ENCODE assay signal across 10 cellular contexts in genomic region chrX:55008571-55009358, GRCh38. TPM values are rescaled to one million over a fixed set of nuclear protein-coding genes. Genes with fewer than 3 reads are reported as not detected.
A peak's percentile ranks its signal among the peaks of the same experiment; 100 is the strongest.
DNase-seq lines count a peak whose midpoint lies in the region; ATAC-seq and TF ChIP-seq lines count a peak whose summit lies in the region.
"Had no signal": no experiment of that assay in that cellular context is flagged by ENCODE, and none has a peak within 500 bp of the region (broad histone marks: within the 10 kb centered on the region; RNA-seq: fewer than 3 reads in every experiment).

No MANE protein-coding gene starts in this region.

- H3K4me1 ChIP-seq in body of pancreas: peaks cover 10% of the 10 kb centered on the region

- 43 to 70% methylated on average over 3 to 9 of the region's 9 CpGs for WGBS in body of pancreas, 2 donors

- peaks cover 17% of the 10 kb centered on the region for H3K4me1 Mint-ChIP-seq in mesothelial cell of epicardium
- peaks cover 9% of the 10 kb centered on the region in 2 donors for H3K4me1 Mint-ChIP-seq in effector memory CD8-positive, alpha-beta T cell (ENCODE audit: low read depth in 2 of 2)

- H3K27me3 Mint-ChIP-seq in mesothelial cell of epicardium (ENCODE audit: low read depth): no peaks in the 10 kb centered on the region
- H3K27me3 Mint-ChIP-seq in effector memory CD8-positive, alpha-beta T cell: no peaks in the 10 kb centered on the region

- H3K9me3 Mint-ChIP-seq in mesothelial cell of epicardium: peaks cover 6% of the 10 kb centered on the region
- H3K9me3 Mint-ChIP-seq in effector memory CD8-positive, alpha-beta T cell: no peaks in the 10 kb centered on the region

- no peak for TF ChIP-seq POLR2A in body of pancreas (IDR thresholded peaks at IDR 0.05)

- TF ChIP-seq CTCF in body of pancreas (IDR thresholded peaks at IDR 0.05) (no peak), mesothelial cell of epicardium (IDR thresholded peaks at IDR 0.05; ENCODE audit: unreplicated experiment) (no peak)

- H3K36me3 Mint-ChIP-seq in mesothelial cell of epicardium: peaks cover 7% of the 10 kb centered on the region
- no peaks in the 10 kb centered on the region for H3K36me3 Mint-ChIP-seq in effector memory CD8-positive, alpha-beta T cell (ENCODE audit: insufficient read depth)

- H3K27ac ChIP-seq in body of pancreas: peak overlapping the region in 2 of 4 donors; percentile 59 to 73

- no peaks in the 10 kb centered on the region for H3K36me3 ChIP-seq in body of pancreas (replicated peaks in 1 of 2; ENCODE audit: insufficient read depth in 1 of 2, low read depth in 2 of 2)

- intact Hi-C loops in body of pancreas (cut with DNase I): no loop called here

- no peak overlapping the region for H3K4me3 Mint-ChIP-seq in mesothelial cell of epicardium
- H3K4me3 Mint-ChIP-seq in effector memory CD8-positive, alpha-beta T cell: no peak overlapping the region

- no peaks in the 10 kb centered on the region for H3K27me3 ChIP-seq in body of pancreas

- DNase-seq in Daoy (ENCODE audit: low read depth): peak; percentile 37
- DNase-seq in KBM-7: peak; percentile 75
- DNase-seq in body of pancreas: no peak
- no peak for DNase-seq in mesothelial cell of epicardium (ENCODE audit: low spot score in 2 of 2, unreplicated experiment in 2 of 2)
- no peak for DNase-seq in ecto neural progenitor cell (ENCODE audit: low spot score)
- DNase-seq in effector memory CD8-positive, alpha-beta T cell: no peak
- DNase-seq in mesenteric fat pad (ENCODE audit: low spot score): no peak
- DNase-seq: T1000 had no signal

- in situ Hi-C loops in KBM-7 (cut with MboI; ENCODE audit: low pct_unique_long_range_greater_than_20kb, low sequenced_read_pairs): no loop called here

- no peaks in the 10 kb centered on the region for H3K9me3 ChIP-seq in body of pancreas

- ATAC-seq in body of pancreas (peak; percentile 48), HG03565 (IDR thresholded peaks at IDR 0.05; ENCODE audit: unreplicated experiment) (no peak)
- ATAC-seq in effector memory CD8-positive, alpha-beta T cell (replicated peaks): no peak

- H3K4me3 ChIP-seq in body of pancreas: no peak overlapping the region

- H3K27ac Mint-ChIP-seq in mesothelial cell of epicardium: peak overlapping the region; percentile 93
- peak overlapping the region in 1 of 2 donors; percentile 35 for H3K27ac Mint-ChIP-seq in effector memory CD8-positive, alpha-beta T cell

RNA-seq across cellular contexts. Expression of gene APEX2, which starts 8.6 kb away (rescaled TPM):
- total RNA-seq in Daoy (2014; rRNA removed; shearing (Covaris generic)): 16.5 and 18.7 TPM in 2 replicates
- total RNA-seq in body of pancreas (1 to 10 TPM; 4.3 to 5.2 TPM), mesothelial cell of epicardium (13.5 to 17.2 TPM (median 15.7 TPM) in 3 replicates), mesenteric fat pad (13.1 TPM)

RNA-seq across cellular contexts. Expression of gene PFKFB1, which starts 14.8 kb away (rescaled TPM):
- not detected in 2 replicates for total RNA-seq in Daoy (2014; rRNA removed; shearing (Covaris generic))
- total RNA-seq in body of pancreas: 1 to 10 TPM; 1.0 to 2.3 TPM
- 0.83 to 1.1 TPM (median 1.1 TPM) in 3 replicates for total RNA-seq in mesothelial cell of epicardium
- 18.5 TPM for total RNA-seq in mesenteric fat pad

RNA-seq across cellular contexts. Expression of gene ALAS2, which starts 22.0 kb away (rescaled TPM):
- total RNA-seq in Daoy (2014; rRNA removed; shearing (Covaris generic)): not detected in 2 replicates
- total RNA-seq in body of pancreas (not detected), mesothelial cell of epicardium (not detected in 3 replicates), mesenteric fat pad (1.1 TPM)
- total RNA-seq: renal cortical epithelial cell had no signal

Comparison
In these comparisons a context has a peak if more than half of its experiments do, and no peak if none do; other contexts are left out.
1. DNase-seq: peak in Daoy (single experiment) and KBM-7 (single experiment); none in body of pancreas (0 of 4), mesothelial cell of epicardium (0 of 2), ecto neural progenitor cell (single experiment), effector memory CD8-positive, alpha-beta T cell (0 of 3) and mesenteric fat pad (single experiment).